16 cellular contexts compared by ENCODE assay signal in genomic region chr17:71004413-71004812, GRCh38.
DNase-seq lines count a peak whose midpoint lies in the region; TF ChIP-seq lines count a peak whose summit lies in the region.
"Had no signal": no experiment of that assay in that cellular context is flagged by ENCODE, and none has a peak within 500 bp of the region (broad histone marks: within the 10 kb centered on the region; RNA-seq: fewer than 3 reads in every experiment).

No MANE protein-coding gene starts in this region.

- no peaks in the 10 kb centered on the region for H3K79me1 ChIP-seq in trophoblast cell (ENCODE audit: low read length)

- TF ChIP-seq CTCF in hepatocyte (IDR thresholded peaks at IDR 0.05; ENCODE audit: poor library complexity) = no peak
- TF ChIP-seq CTCF in MCF 10A (IDR thresholded peaks at IDR 0.05; ENCODE audit: unreplicated experiment) = no peak

- H2AFZ ChIP-seq in hepatocyte (no peak overlapping the region), trophoblast cell (ENCODE audit: insufficient read depth, low read length, poor library complexity) (no peak overlapping the region)

- H3K4me1 ChIP-seq in hepatocyte (ENCODE audit: insufficient read depth) (no peaks in the 10 kb centered on the region), trophoblast cell (ENCODE audit: control insufficient read depth in 1 of 2, insufficient read depth in 2 of 2, low read length in 2 of 2) (no peaks in the 10 kb centered on the region)
- H3K4me1 ChIP-seq: BLaER1, Caco-2, HAP-1 had no signal

- H3K14ac ChIP-seq in trophoblast cell (ENCODE audit: low read length) = no peak overlapping the region

- H3K9me3 Mint-ChIP-seq in MCF 10A (ENCODE audit: unreplicated experiment) = no peaks in the 10 kb centered on the region

- peak overlapping the region; percentile 31 for H3K4me2 ChIP-seq in hepatocyte
- H3K4me2 ChIP-seq in trophoblast cell (ENCODE audit: low read length) = no peak overlapping the region
- H3K4me2 ChIP-seq: BLaER1 had no signal

- no peak overlapping the region for H2BK5ac ChIP-seq in trophoblast cell (ENCODE audit: low read depth, low read length, poor library complexity)

- BruUV-seq in MCF 10A (replicated peaks; lab: Mats Ljungman, UMichigan) = no TSS peak

- 72% methylated on average over 6 of the region's 6 CpGs for WGBS in hepatocyte (ENCODE audit: low lambda C conversion rate, missing lambda C conversion rate)
- no CpG with 5 or more reads among the region's 6 CpGs for WGBS in trophoblast cell (ENCODE audit: extremely low coverage, insufficient coverage, insufficient read length)

- H3K4me3 Mint-ChIP-seq in MCF 10A (ENCODE audit: unreplicated experiment) = no peak overlapping the region
- H3K4me3 Mint-ChIP-seq: CD8-positive, alpha-beta memory T cell had no signal

- no peak overlapping the region for H3K27ac Mint-ChIP-seq in MCF 10A (ENCODE audit: low read depth, unreplicated experiment)
- H3K27ac Mint-ChIP-seq: CD8-positive, alpha-beta memory T cell had no signal

- no peak overlapping the region for H3K27ac ChIP-seq in hepatocyte
- H3K27ac ChIP-seq in trophoblast cell (ENCODE audit: low read depth, low read length) = no peak overlapping the region
- H3K27ac ChIP-seq: 22Rv1, BLaER1 had no signal

- H3K4ac ChIP-seq in trophoblast cell (ENCODE audit: low read depth, low read length) = no peak overlapping the region

- H3K27me3 ChIP-seq in hepatocyte = no peaks in the 10 kb centered on the region
- H3K27me3 ChIP-seq in trophoblast cell (ENCODE audit: insufficient read depth, low read length) = no peaks in the 10 kb centered on the region
- H3K27me3 ChIP-seq: BLaER1 had no signal

- no peaks in the 10 kb centered on the region for H3K27me3 Mint-ChIP-seq in MCF 10A (ENCODE audit: insufficient read depth, unreplicated experiment)
- H3K27me3 Mint-ChIP-seq: CD8-positive, alpha-beta memory T cell had no signal

- H3K23ac ChIP-seq in trophoblast cell (ENCODE audit: low read length) = peak overlapping the region; percentile 41

- H3K79me2 ChIP-seq in hepatocyte = no peaks in the 10 kb centered on the region
- no peaks in the 10 kb centered on the region for H3K79me2 ChIP-seq in trophoblast cell (ENCODE audit: control insufficient read depth, insufficient read depth, low read length, poor library complexity)

- no peak overlapping the region for H3K18ac ChIP-seq in trophoblast cell (ENCODE audit: low read length)

- H2BK120ac ChIP-seq in trophoblast cell (ENCODE audit: insufficient read depth, low read length, poor library complexity) = no peak overlapping the region

- no peaks in the 10 kb centered on the region for H3K36me3 ChIP-seq in hepatocyte (replicated peaks; ENCODE audit: insufficient read depth, low read depth)
- no peaks in the 10 kb centered on the region for H3K36me3 ChIP-seq in trophoblast cell (ENCODE audit: control insufficient read depth in 1 of 2, insufficient read depth in 2 of 2, low read length in 2 of 2)
- H3K36me3 ChIP-seq: BLaER1, HAP-1 had no signal

- intact Hi-C loops in MCF 10A (cut with micrococcal nuclease) = no loop called here

- H3K9me3 ChIP-seq in hepatocyte (ENCODE audit: low read depth) = no peaks in the 10 kb centered on the region
- no peaks in the 10 kb centered on the region for H3K9me3 ChIP-seq in trophoblast cell (ENCODE audit: insufficient read depth, low read depth, low read length)
- H3K9me3 ChIP-seq: BLaER1, Caco-2, HAP-1 had no signal

- no peaks in the 10 kb centered on the region for H3K4me1 Mint-ChIP-seq in MCF 10A (ENCODE audit: insufficient read depth, unreplicated experiment)
- H3K4me1 Mint-ChIP-seq: CD8-positive, alpha-beta memory T cell had no signal

- POLR2A ChIA-PET in MCF 10A (lab: Yijun Ruan, JAX) = interaction anchor here (0.6 kb wide), 1 partner anchor 53 kb away, joined by 3 read pairs; no protein-coding TSS in a partner anchor

- H4K20me1 ChIP-seq in hepatocyte (ENCODE audit: insufficient read depth, poor library complexity, severe bottlenecking) = no peaks in the 10 kb centered on the region
- H4K20me1 ChIP-seq: BLaER1 had no signal

- H4K12ac ChIP-seq in trophoblast cell (ENCODE audit: low read depth, low read length) = no peak overlapping the region

- H2BK12ac ChIP-seq in trophoblast cell (ENCODE audit: low read length) = no peak overlapping the region

- H4K91ac ChIP-seq in trophoblast cell (ENCODE audit: low read depth, low read length) = no peak overlapping the region

- H3K9ac ChIP-seq in trophoblast cell (ENCODE audit: low read length) = no peak overlapping the region
- H3K9ac ChIP-seq: BLaER1 had no signal

- no peak overlapping the region for H4K8ac ChIP-seq in trophoblast cell (ENCODE audit: low read depth, low read length)

- no peak overlapping the region for H3K4me3 ChIP-seq in hepatocyte
- no peak overlapping the region for H3K4me3 ChIP-seq in trophoblast cell (ENCODE audit: low read depth, low read length)
- H3K4me3 ChIP-seq: BLaER1, HAP-1, K562 had no signal

- DNase-seq in NCI-H748 (lab: John Stamatoyannopoulos, UW; ENCODE audit: unreplicated experiment) = peak; percentile 3
- no peak for DNase-seq in NCI-H748 treated with DMSO at 0.1 percent for 48 hours (lab: John Stamatoyannopoulos, UW)
- no peak for DNase-seq in hepatocyte (ENCODE audit: low spot score)
- no peak for DNase-seq in trophoblast cell
- no peak for DNase-seq in NK-92 (lab: John Stamatoyannopoulos, UW; ENCODE audit: unreplicated experiment)
- DNase-seq in MCF 10A (ENCODE audit: unreplicated experiment) = no peak
- DNase-seq in hepatic stellate cell (ENCODE audit: low spot score) = no peak
- DNase-seq: AML-193; Caco-2; CD8-positive, alpha-beta memory T cell; DND-41; GDM1 had no signal

- CTCF ChIA-PET in MCF 10A (lab: Yijun Ruan, JAX) = no interaction called here

- no peaks in the 10 kb centered on the region for H3K9me2 ChIP-seq in hepatocyte (replicated peaks; ENCODE audit: insufficient read depth)

- no peak overlapping the region for H2AK5ac ChIP-seq in trophoblast cell (ENCODE audit: low read length)

- no peaks in the 10 kb centered on the region for H3K36me3 Mint-ChIP-seq in MCF 10A (ENCODE audit: insufficient read depth, unreplicated experiment)
- H3K36me3 Mint-ChIP-seq: CD8-positive, alpha-beta memory T cell had no signal
